14 cellular contexts compared by ENCODE assay signal in the genomic region with DNA sequence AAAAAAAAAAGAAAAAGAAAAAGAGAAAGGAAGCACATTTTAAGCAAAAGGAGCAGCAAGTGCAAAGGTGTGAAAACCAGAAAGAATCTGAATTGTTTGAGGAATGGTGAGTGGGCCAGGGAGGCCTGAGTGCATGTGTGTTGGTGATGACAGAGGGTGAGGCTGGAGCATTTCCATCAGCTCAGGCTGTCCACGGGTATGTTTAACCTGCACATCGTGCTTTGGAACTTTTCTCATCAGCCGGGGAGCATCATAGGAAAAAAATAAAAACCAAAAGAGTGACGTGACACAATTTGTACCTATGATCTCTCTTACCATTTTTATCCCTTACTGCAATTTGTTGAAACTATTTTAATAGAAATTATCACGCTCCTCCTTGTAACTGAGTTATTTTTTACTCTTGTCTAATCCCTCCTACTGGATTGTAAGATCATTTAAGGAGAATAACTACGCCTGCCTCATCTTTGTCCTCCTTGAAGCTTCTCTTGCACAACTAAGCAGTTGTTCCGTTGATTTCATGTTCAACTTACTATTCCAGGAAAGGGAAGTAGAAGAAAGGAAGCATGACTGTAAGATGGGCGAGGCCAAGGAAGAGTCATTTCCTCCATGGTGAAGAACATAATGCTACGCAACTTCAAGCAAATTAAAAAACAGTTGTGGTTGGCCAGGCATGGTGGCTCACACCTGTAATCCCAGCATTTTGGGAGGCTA. TPM values are rescaled to one million over a fixed set of nuclear protein-coding genes. Genes with fewer than 3 reads are reported as not detected.
DNase-seq lines count a peak whose midpoint lies in the region; ATAC-seq, FAIRE-seq and TF ChIP-seq lines count a peak whose summit lies in the region.
"Had no signal": no experiment of that assay in that cellular context is flagged by ENCODE, and none has a peak within 500 bp of the region (broad histone marks: within the 10 kb centered on the region; RNA-seq: fewer than 3 reads in every experiment).

No MANE protein-coding gene starts in this region.

- no peaks in the 10 kb centered on the region for H3K9me2 ChIP-seq in OCI-LY7 (ENCODE audit: insufficient read depth, low read length)

- H3K4me1 ChIP-seq in HepG2 (ENCODE audit: insufficient read depth, low read length) (peaks cover 7% of the 10 kb centered on the region), A673 (ENCODE audit: insufficient read depth, low read length, poor library complexity, severe bottlenecking) (no peaks in the 10 kb centered on the region), OCI-LY7 (ENCODE audit: insufficient read depth, low read length, poor library complexity, severe bottlenecking) (no peaks in the 10 kb centered on the region)
- H3K4me1 ChIP-seq: tibial nerve had no signal

- in situ Hi-C loops in HepG2 (cut with HindIII; ENCODE audit: extremely low pct_ligation_motif_present, low pct_unique_long_range_greater_than_20kb) = no loop called here

- H2AFZ ChIP-seq in HepG2 (ENCODE audit: low read length) = no peak overlapping the region
- no peak overlapping the region for H2AFZ ChIP-seq in OCI-LY7 (ENCODE audit: low read length)
- H2AFZ ChIP-seq: hepatocyte had no signal

- TF ChIP-seq RAD21 in HepG2 (CRISPR knock-in tag; IDR thresholded peaks at IDR 0.05) = no peak

- H3K36me3 ChIP-seq in HepG2 (replicated peaks in 1 of 2; ENCODE audit: control insufficient read depth in 1 of 2, insufficient read depth in 2 of 2, low read length in 2 of 2) (no peaks in the 10 kb centered on the region; a peak in 1 of 5 replicates), A673 (ENCODE audit: insufficient read depth, low read length, poor library complexity, severe bottlenecking) (no peaks in the 10 kb centered on the region), OCI-LY7 (ENCODE audit: insufficient read depth, low read length) (no peaks in the 10 kb centered on the region)
- H3K36me3 ChIP-seq: tibial nerve had no signal

- TF ChIP-seq EP300 in HepG2 (IDR thresholded peaks at IDR 0.05; ENCODE audit: low read depth in 2 of 2, low read length in 2 of 2) = no peak
- TF ChIP-seq EP300 in HepG2 (CRISPR knock-in tag; IDR thresholded peaks at IDR 0.05; ENCODE audit: borderline replicate concordance) = no peak

- intact Hi-C loops in Right ventricle myocardium inferior (cut with DNase I) (no loop called here), cardiac septum (cut with DNase I) (no loop called here), HepG2 (cut with micrococcal nuclease; ENCODE audit: unreplicated experiment) (no loop called here), A673 (cut with micrococcal nuclease; ENCODE audit: unreplicated experiment) (no loop called here), OCI-LY7 (cut with micrococcal nuclease; ENCODE audit: unreplicated experiment) (no loop called here)

- DNase-seq in Right ventricle myocardium inferior (ENCODE audit: missing footprints) = no peak
- DNase-seq in cardiac septum (ENCODE audit: low spot score) = no peak
- DNase-seq in cardiac fibroblast (ENCODE audit: low read depth in 2 of 2) = peak; percentile 52 to 89
- DNase-seq in HepG2 (ENCODE audit: low spot score) = no peak
- no peak for DNase-seq in A673 (ENCODE audit: low spot score)
- no peak for DNase-seq in OCI-LY7 (ENCODE audit: low spot score)
- DNase-seq: activated CD4-positive, alpha-beta T cell treated with anti-CD3 and anti-CD28 coated beads, Interleukin-2, amount 50 U/mL, for 4 hours; effector memory CD4-positive, alpha-beta T cell; NK-92 treated with Interleukin-12 subunit alpha and Interleukin-12 subunit beta, amount 100 ng/mL, for 24 hours had no signal

- H3K9ac ChIP-seq in HepG2 (ENCODE audit: insufficient read depth, low read depth, low read length) = no peak overlapping the region

- H3K79me2 ChIP-seq in HepG2 (ENCODE audit: insufficient read depth, low read length) = no peaks in the 10 kb centered on the region
- H3K79me2 ChIP-seq in OCI-LY7 (ENCODE audit: insufficient read depth, low read depth, low read length) = no peaks in the 10 kb centered on the region
- H3K79me2 ChIP-seq: hepatocyte had no signal

- H3K27ac ChIP-seq in HepG2 (ENCODE audit: extremely low read length, insufficient read depth, low read length) (no peak overlapping the region), A673 (ENCODE audit: low read depth, low read length, poor library complexity, severe bottlenecking) (no peak overlapping the region), OCI-LY7 (ENCODE audit: low read depth, low read length, poor library complexity, severe bottlenecking) (no peak overlapping the region)
- H3K27ac ChIP-seq: hepatocyte, tibial nerve had no signal

- TF ChIP-seq CTCF in cardiac fibroblast (IDR thresholded peaks at IDR 0.05; ENCODE audit: low read depth, low read length) (no peak), HepG2 (CRISPR knock-in tag; IDR thresholded peaks at IDR 0.05) (no peak), A673 (conservative IDR thresholded peaks at IDR 0.05; ENCODE audit: low read depth, low read length) (no peak), OCI-LY7 (conservative IDR thresholded peaks at IDR 0.05; ENCODE audit: low read length) (no peak)

- POLR2A ChIA-PET in HepG2 (lab: Yijun Ruan, JAX) (no interaction called here), A673 (lab: Charles Lee; ENCODE audit: low non-redundant PET) (no interaction called here), OCI-LY7 (lab: Charles Lee) (interaction anchor here (0.7 kb wide), 1 partner anchor 32 kb away, joined by 5 read pairs; no protein-coding TSS in a partner anchor)

- no peaks in the 10 kb centered on the region; a peak in 1 of 5 replicates for H3K27me3 ChIP-seq in HepG2 (ENCODE audit: control insufficient read depth in 1 of 2, insufficient read depth in 2 of 2, low read length in 2 of 2)
- no peaks in the 10 kb centered on the region for H3K27me3 ChIP-seq in A673 (replicated peaks; ENCODE audit: insufficient read depth, low read depth, low read length, poor library complexity)
- H3K27me3 ChIP-seq: body of pancreas, hepatocyte, tibial nerve had no signal

- ATAC-seq in Right ventricle myocardium inferior (peak; percentile 57), HepG2 (no peak), HG03442 (IDR thresholded peaks at IDR 0.05; ENCODE audit: unreplicated experiment) (no peak), GM19035 (IDR thresholded peaks at IDR 0.05; ENCODE audit: unreplicated experiment) (no peak)
- ATAC-seq: body of pancreas had no signal

- H3K4me2 ChIP-seq in HepG2 (ENCODE audit: low read depth, low read length) = no peak overlapping the region
- no peak overlapping the region for H3K4me2 ChIP-seq in OCI-LY7 (ENCODE audit: low read length)
- H3K4me2 ChIP-seq: hepatocyte had no signal

- WGBS in HepG2 (ENCODE audit: low lambda C conversion rate) = 30% methylated on average over 9 of the region's 9 CpGs

- FAIRE-seq in HepG2 (lab: Jason Lieb, UNC) = no peak

- H3K4me3 ChIP-seq in cardiac fibroblast (replicated peaks in 1 of 2; ENCODE audit: low read depth in 2 of 2, low read length in 2 of 2) (no peak overlapping the region), HepG2 (replicated peaks in 1 of 3; ENCODE audit: insufficient read depth in 1 of 3, low read depth in 2 of 3, low read length in 3 of 3) (no peak overlapping the region), A673 (ENCODE audit: low read depth, low read length, poor library complexity, severe bottlenecking) (no peak overlapping the region), OCI-LY7 (ENCODE audit: low read depth, low read length, poor library complexity, severe bottlenecking) (no peak overlapping the region)
- H3K4me3 ChIP-seq: body of pancreas, hepatocyte, tibial nerve had no signal

- H4K20me1 ChIP-seq in HepG2 (ENCODE audit: insufficient read depth, low read length) = no peaks in the 10 kb centered on the region
- no peaks in the 10 kb centered on the region for H4K20me1 ChIP-seq in OCI-LY7 (ENCODE audit: insufficient read depth, low read length)

- H3K9me3 ChIP-seq in HepG2 (ENCODE audit: low read length) (no peaks in the 10 kb centered on the region), A673 (ENCODE audit: low read depth, low read length, poor library complexity, severe bottlenecking) (no peaks in the 10 kb centered on the region), OCI-LY7 (ENCODE audit: low read length) (no peaks in the 10 kb centered on the region)
- H3K9me3 ChIP-seq: body of pancreas, tibial nerve had no signal

- CTCF ChIA-PET in HepG2 (lab: Yijun Ruan, JAX; ENCODE audit: low intra/inter-chr PET ratio, low total read pairs) = no interaction called here
- CTCF ChIA-PET in A673 (lab: Charles Lee) = no interaction called here
- CTCF ChIA-PET in OCI-LY7 (lab: Charles Lee; ENCODE audit: unreplicated experiment) = no interaction called here

- no peak for TF ChIP-seq POLR2A in HepG2 (IDR thresholded peaks at IDR 0.05; ENCODE audit: insufficient read depth in 1 of 2, low read depth in 2 of 2, low read length in 2 of 2)

- BruUV-seq in HepG2 (replicated peaks; lab: Mats Ljungman, UMichigan) (no TSS peak), A673 (replicated peaks; lab: Mats Ljungman, UMichigan) (no TSS peak), OCI-LY7 (replicated peaks; lab: Mats Ljungman, UMichigan) (no TSS peak)

RNA-seq across cellular contexts. Expression of a gene that starts 7.0 kb away (rescaled TPM):
- total RNA-seq in Right ventricle myocardium inferior (977 TPM), cardiac septum (705 TPM), HepG2 (2016; rRNA removed; fragmentation: Illumina TruSeq; extraction: Trizol) (1.5 and 4.8 TPM in 2 replicates), A673 (2021) (44.1 and 58.7 TPM in 2 replicates), OCI-LY7 (2022) (2.5 and 2.8 TPM in 2 replicates)
- 2.7 and 2.8 TPM in 2 replicates for total RNA-seq in HepG2 (2016; cell fraction: cytosol; rRNA removed; fragmentation: Illumina TruSeq; extraction: Trizol; ENCODE audit: low read depth)
- 1.7 and 3.4 TPM in 2 replicates for total RNA-seq in HepG2 (2016; cell fraction: insoluble cytoplasmic fraction; rRNA removed; fragmentation: Illumina TruSeq; extraction: Trizol)
- 2.3 and 3.5 TPM in 2 replicates for total RNA-seq in HepG2 (2016; cell fraction: membrane; rRNA removed; fragmentation: Illumina TruSeq; extraction: Trizol)
- 2.8 and 3.1 TPM in 2 replicates for total RNA-seq in HepG2 (2016; cell fraction: nucleus; rRNA removed; fragmentation: Illumina TruSeq; extraction: Trizol)
- polyA plus RNA-seq in HepG2 (2011; rRNA removed) = 0.50 and 0.59 TPM in 2 replicates
- polyA plus RNA-seq in HepG2 (2011; cell fraction: cytosol; rRNA removed) = 0.25 and 0.54 TPM in 2 replicates
- polyA plus RNA-seq in HepG2 (2011; cell fraction: nucleus; rRNA removed) = 0.80 and 1.2 TPM in 2 replicates
- 0.48 and 2.4 TPM in 2 replicates for polyA plus RNA-seq in HepG2 (2012)
- 0.29 and 0.44 TPM in 2 replicates for polyA plus RNA-seq in HepG2 (2016; cell fraction: cytosol; fragmentation: Illumina TruSeq; extraction: Trizol; ENCODE audit: low read depth)
- 3.7 and 4.3 TPM in 2 replicates for polyA plus RNA-seq in HepG2 (2016; cell fraction: insoluble cytoplasmic fraction; fragmentation: Illumina TruSeq; extraction: Trizol; ENCODE audit: low read depth)
- 1.4 and 2.0 TPM in 2 replicates for polyA plus RNA-seq in HepG2 (2016; cell fraction: membrane; fragmentation: Illumina TruSeq; extraction: Trizol; ENCODE audit: low read depth)
- polyA plus RNA-seq in HepG2 (2016; cell fraction: nucleus; fragmentation: Illumina TruSeq; extraction: Trizol; ENCODE audit: insufficient read depth, low read depth) = 2.3 and 2.9 TPM in 2 replicates
- polyA minus RNA-seq in HepG2 (2011; rRNA and poly(A)+ RNA removed; ENCODE audit: low replicate concordance) = 1.6 and 66.7 TPM in 2 replicates
- 0.97 and 3.5 TPM in 2 replicates for polyA minus RNA-seq in HepG2 (2011; cell fraction: cytosol; rRNA and poly(A)+ RNA removed)
- 2.2 and 2.4 TPM in 2 replicates for polyA minus RNA-seq in HepG2 (2011; cell fraction: nucleus; rRNA and poly(A)+ RNA removed)
- total RNA-seq in OCI-LY7 (2014; rRNA removed; shearing (Covaris generic)) = 0.18 and 0.73 TPM in 2 replicates

RNA-seq across cellular contexts. Expression of a gene that starts 23.5 kb away (rescaled TPM):
- total RNA-seq in Right ventricle myocardium inferior = 8.6 TPM
- total RNA-seq in cardiac septum = 9.9 TPM
- 0.22 and 0.24 TPM in 2 replicates for total RNA-seq in HepG2 (2016; rRNA removed; fragmentation: Illumina TruSeq; extraction: Trizol)
- 0.10 and 0.18 TPM in 2 replicates for total RNA-seq in HepG2 (2016; cell fraction: cytosol; rRNA removed; fragmentation: Illumina TruSeq; extraction: Trizol; ENCODE audit: low read depth)
- 0.15 and 0.36 TPM in 2 replicates for total RNA-seq in HepG2 (2016; cell fraction: insoluble cytoplasmic fraction; rRNA removed; fragmentation: Illumina TruSeq; extraction: Trizol)
- total RNA-seq in HepG2 (2016; cell fraction: membrane; rRNA removed; fragmentation: Illumina TruSeq; extraction: Trizol) = 0.03 and 0.12 TPM in 2 replicates
- 0.53 and 1.1 TPM in 2 replicates for total RNA-seq in HepG2 (2016; cell fraction: nucleus; rRNA removed; fragmentation: Illumina TruSeq; extraction: Trizol)
- 0.26 and 0.34 TPM in 2 replicates for polyA plus RNA-seq in HepG2 (2011; rRNA removed)
- polyA plus RNA-seq in HepG2 (2011; cell fraction: cytosol; rRNA removed) = 0.11 and 0.36 TPM in 2 replicates
- polyA plus RNA-seq in HepG2 (2011; cell fraction: nucleus; rRNA removed) = 0.31 and 0.45 TPM in 2 replicates
- 0.12 and 0.53 TPM in 2 replicates for polyA plus RNA-seq in HepG2 (2012)
- polyA plus RNA-seq in HepG2 (2016; cell fraction: cytosol; fragmentation: Illumina TruSeq; extraction: Trizol; ENCODE audit: low read depth) = 0.29 TPM in 1 of 2 replicates, not detected in the other
- polyA plus RNA-seq in HepG2 (2016; cell fraction: insoluble cytoplasmic fraction; fragmentation: Illumina TruSeq; extraction: Trizol; ENCODE audit: low read depth) = 0.27 and 0.58 TPM in 2 replicates
- 0.41 TPM in 1 of 2 replicates, not detected in the other for polyA plus RNA-seq in HepG2 (2016; cell fraction: membrane; fragmentation: Illumina TruSeq; extraction: Trizol; ENCODE audit: low read depth)
- polyA plus RNA-seq in HepG2 (2016; cell fraction: nucleus; fragmentation: Illumina TruSeq; extraction: Trizol; ENCODE audit: insufficient read depth, low read depth) = 0.78 and 0.79 TPM in 2 replicates
- 0.18 and 11.9 TPM in 2 replicates for polyA minus RNA-seq in HepG2 (2011; rRNA and poly(A)+ RNA removed; ENCODE audit: low replicate concordance)
- 0.20 TPM in 1 of 2 replicates, not detected in the other for polyA minus RNA-seq in HepG2 (2011; cell fraction: cytosol; rRNA and poly(A)+ RNA removed)
- polyA minus RNA-seq in HepG2 (2011; cell fraction: nucleus; rRNA and poly(A)+ RNA removed) = 0.77 and 0.99 TPM in 2 replicates
- 8.6 and 9.8 TPM in 2 replicates for total RNA-seq in A673 (2021)
- total RNA-seq in OCI-LY7 (2014; rRNA removed; shearing (Covaris generic)) = 0.15 and 0.41 TPM in 2 replicates
- 0.30 TPM in 1 of 2 replicates, not detected in the other for total RNA-seq in OCI-LY7 (2022)

Comparison
In these comparisons a context has a peak if more than half of its experiments do, and no peak if none do; other contexts are left out.
1. DNase-seq: peak in cardiac fibroblast (2 of 2); none in Right ventricle myocardium inferior (single experiment), cardiac septum (single experiment), HepG2 (single experiment), A673 (single experiment) and OCI-LY7 (single experiment).
2. RNA of a gene that starts 7.0 kb away (total RNA-seq): 977 TPM in Right ventricle myocardium inferior (single experiment) and 705 TPM in cardiac septum (single experiment); 44.1 to 58.7 TPM in A673, 0.18 to 2.8 TPM in OCI-LY7 and 1.5 to 4.8 TPM in HepG2; every median in the first group is over 10 times any median in the second.